1 cellular context compared by ENCODE assay signal in genomic region chr2:113760400-113760799, GRCh38.
TF ChIP-seq lines count a peak whose summit lies in the region.

No MANE protein-coding gene starts in this region.

TF ChIP-seq in HepG2, 621 proteins besides CTCF, POLR2A, EP300 and RAD21 (continued from another document):
- TF ChIP-seq ZC3H4 (CRISPR knock-in tag; IDR thresholded peaks at IDR 0.05; ENCODE audit: borderline replicate concordance) (no peak), TFDP1 (CRISPR knock-in tag; IDR thresholded peaks at IDR 0.05; ENCODE audit: borderline replicate concordance) (no peak), ZNF546 (CRISPR knock-in tag; conservative IDR thresholded peaks at IDR 0.05) (no peak), CENPT (CRISPR knock-in tag; IDR thresholded peaks at IDR 0.05; ENCODE audit: low read depth) (no peak), ZNF264 (CRISPR knock-in tag; IDR thresholded peaks at IDR 0.05) (no peak)
